In genomic region chr7:23074443-23075244, GRCh38 we compare ENCODE assay signal across 13 cellular contexts. TPM values are rescaled to one million over a fixed set of nuclear protein-coding genes. Genes with fewer than 3 reads are reported as not detected.
A peak's percentile ranks its signal among the peaks of the same experiment; 100 is the strongest.
DNase-seq lines count a peak whose midpoint lies in the region; ATAC-seq and TF ChIP-seq lines count a peak whose summit lies in the region.
"Had no signal": no experiment of that assay in that cellular context is flagged by ENCODE, and none has a peak within 500 bp of the region (broad histone marks: within the 10 kb centered on the region; RNA-seq: fewer than 3 reads in every experiment).

No MANE protein-coding gene starts in this region.

- TF ChIP-seq CTCF in left lung (IDR thresholded peaks at IDR 0.05) = no peak
- TF ChIP-seq CTCF in testis (IDR thresholded peaks at IDR 0.05) = no peak
- no peak for TF ChIP-seq CTCF in gastroesophageal sphincter (IDR thresholded peaks at IDR 0.05)

- ATAC-seq in left lung (peak; percentile 86), gastroesophageal sphincter (no peak)
- ATAC-seq: HCT116 had no signal

- H3K4me1 ChIP-seq in left lung = no peaks in the 10 kb centered on the region
- H3K4me1 ChIP-seq in testis = no peaks in the 10 kb centered on the region
- peaks cover 0 to 6% (median 0%) of the 10 kb centered on the region in 3 donors for H3K4me1 ChIP-seq in gastroesophageal sphincter
- H3K4me1 ChIP-seq: colonic mucosa had no signal

- in situ Hi-C loops in SK-MEL-5 (cut with HindIII; ENCODE audit: low pct_unique_long_range_greater_than_20kb, low sequenced_read_pairs) = no loop called here

- intact Hi-C loops in left lung (cut with DNase I) (loop anchor here in 1 of 2 donors (5.0 kb wide), 1 partner anchor 517 kb away; no protein-coding TSS in a partner anchor), testis (cut with DNase I; ENCODE audit: low total_unique reads) (no loop called here)

- H3K27ac ChIP-seq in left lung (no peak overlapping the region), testis (no peak overlapping the region), substantia nigra (ENCODE audit: low read depth, low read length, poor library complexity, severe bottlenecking) (no peak overlapping the region), gastroesophageal sphincter (no peak overlapping the region)
- H3K27ac ChIP-seq: C4-2B, colonic mucosa had no signal

- 35 to 44% methylated on average over 2 of the region's 2 CpGs for WGBS in testis, 2 donors
- WGBS in gastroesophageal sphincter (ENCODE audit: low coverage in 1 of 2), 2 donors = 24 to 33% methylated on average over 2 of the region's 2 CpGs

- no peak for TF ChIP-seq EP300 in gastroesophageal sphincter (IDR thresholded peaks at IDR 0.05)

- no peaks in the 10 kb centered on the region for H3K36me3 ChIP-seq in left lung
- H3K36me3 ChIP-seq in testis (ENCODE audit: low read depth, missing control alignments) = no peaks in the 10 kb centered on the region
- no peaks in the 10 kb centered on the region for H3K36me3 ChIP-seq in gastroesophageal sphincter
- H3K36me3 ChIP-seq: colonic mucosa had no signal

- H3K9me3 ChIP-seq in left lung (no peaks in the 10 kb centered on the region), testis (no peaks in the 10 kb centered on the region), gastroesophageal sphincter (no peaks in the 10 kb centered on the region)
- H3K9me3 ChIP-seq: colonic mucosa had no signal

- H3K4me3 ChIP-seq in left lung = no peak overlapping the region
- no peak overlapping the region for H3K4me3 ChIP-seq in testis
- H3K4me3 ChIP-seq in gastroesophageal sphincter = no peak overlapping the region
- H3K4me3 ChIP-seq: colonic mucosa had no signal

- peak; percentile 80 for DNase-seq in DMS53 (lab: John Stamatoyannopoulos, UW)
- peak; percentile 64 for DNase-seq in NCI-H1048 (lab: John Stamatoyannopoulos, UW)
- peak; percentile 42 for DNase-seq in SK-MEL-5 (ENCODE audit: low read depth, low spot score)
- no peak for DNase-seq in left lung
- DNase-seq in testis = no peak
- no peak for DNase-seq in substantia nigra (lab: John Stamatoyannopoulos, UW)
- DNase-seq in inferior parietal cortex (ENCODE audit: extremely low spot score) = no peak
- DNase-seq: activated naive CD4-positive, alpha-beta T cell treated with Interleukin-2 at 50 U/mL for 16 hours; NCI-H446 had no signal

- TF ChIP-seq POLR2A in testis (IDR thresholded peaks at IDR 0.05) (no peak), gastroesophageal sphincter (IDR thresholded peaks at IDR 0.05) (no peak)

- H3K27me3 ChIP-seq in left lung = no peaks in the 10 kb centered on the region
- no peaks in the 10 kb centered on the region for H3K27me3 ChIP-seq in testis
- no peaks in the 10 kb centered on the region for H3K27me3 ChIP-seq in gastroesophageal sphincter

RNA-seq across cellular contexts. Expression of gene KLHL7, which starts 30.9 kb away (rescaled TPM):
- 44.3 and 60.7 TPM in 2 replicates for total RNA-seq in SK-MEL-5 (2014; rRNA removed; shearing (Covaris generic))
- 51.8 and 53.2 TPM in 2 replicates for polyA plus RNA-seq in SK-MEL-5 (2015; cell fraction: cytosol; rRNA removed)
- 22.4 and 23.5 TPM in 2 replicates for polyA plus RNA-seq in SK-MEL-5 (2015; cell fraction: nucleus; rRNA removed)
- total RNA-seq in left lung (10 to 100 TPM; 18.1 to 23.3 TPM), testis (100 to 1,000 TPM in 1 of 2 donors, 10 to 100 TPM in 1; 85.3 to 135 TPM), gastroesophageal sphincter (10 to 100 TPM; 21.3 to 45.9 (median 27.6) TPM)
- polyA plus RNA-seq in testis (ENCODE audit: insufficient read depth, low read depth, low replicate concordance) = 113 TPM

Comparison
In these comparisons a context has a peak if more than half of its experiments do, and no peak if none do; other contexts are left out.
1. DNase-seq: peak in DMS53 (single experiment), NCI-H1048 (single experiment) and SK-MEL-5 (single experiment); none in left lung (0 of 2), testis (single experiment), substantia nigra (0 of 49) and inferior parietal cortex (single experiment).